Comparison of ENCODE assay signal across 10 cellular contexts in genomic region chr1:205961405-205961804, GRCh38. TPM values are rescaled to one million over a fixed set of nuclear protein-coding genes. Genes with fewer than 3 reads are reported as not detected.
A peak's percentile ranks its signal among the peaks of the same experiment; 100 is the strongest.
DNase-seq lines count a peak whose midpoint lies in the region; ATAC-seq and TF ChIP-seq lines count a peak whose summit lies in the region.
"Had no signal": no experiment of that assay in that cellular context is flagged by ENCODE, and none has a peak within 500 bp of the region (broad histone marks: within the 10 kb centered on the region; RNA-seq: fewer than 3 reads in every experiment).

No MANE protein-coding gene starts in this region.

- peak; percentile 41 to 49 for ATAC-seq in lower lobe of right lung
- ATAC-seq in HG03196 (IDR thresholded peaks at IDR 0.05; ENCODE audit: unreplicated experiment): no peak
- ATAC-seq in GM18909 (IDR thresholded peaks at IDR 0.05; ENCODE audit: poor library complexity, unreplicated experiment): no peak

- H3K9me3 ChIP-seq in lower lobe of right lung: no peaks in the 10 kb centered on the region
- no peaks in the 10 kb centered on the region for H3K9me3 ChIP-seq in tibial artery

- no peak overlapping the region for H3K4me3 ChIP-seq in lower lobe of right lung
- no peak overlapping the region for H3K4me3 ChIP-seq in tibial artery

- no peaks in the 10 kb centered on the region for H3K27me3 ChIP-seq in lower lobe of right lung (ENCODE audit: low read depth)
- H3K27me3 ChIP-seq in tibial artery: peaks cover 0 to 3% of the 10 kb centered on the region in 2 donors

- peaks cover 4% of the 10 kb centered on the region for H3K4me1 Mint-ChIP-seq in T-helper 2 cell treated with Interferon-gamma antibody and Interleukin-4, amounts not matched to agents 5 μg/mL and 100 μg/mL, for 36 hours (ENCODE audit: low read depth)

- H3K36me3 ChIP-seq in lower lobe of right lung (no peaks in the 10 kb centered on the region), tibial artery (no peaks in the 10 kb centered on the region)

- no peak for TF ChIP-seq CTCF in C4-2B (conservative IDR thresholded peaks at IDR 0.05)
- TF ChIP-seq CTCF in GM10266 (IDR thresholded peaks at IDR 0.05; ENCODE audit: control insufficient read depth, insufficient read depth, low read depth, missing control alignments): no peak
- no peak for TF ChIP-seq CTCF in lower lobe of right lung (IDR thresholded peaks at IDR 0.05)
- no peak for TF ChIP-seq CTCF in tibial artery (IDR thresholded peaks at IDR 0.05)

- intact Hi-C loops in lower lobe of right lung (cut with DNase I): no loop called here
- intact Hi-C loops in tibial artery (cut with DNase I; ENCODE audit: low total_unique reads): no loop called here

- no peak overlapping the region for H3K4me3 Mint-ChIP-seq in T-helper 2 cell treated with Interferon-gamma antibody and Interleukin-4, amounts not matched to agents 5 μg/mL and 100 μg/mL, for 36 hours

- DNase-seq in GM10266 (ENCODE audit: extremely low spot score) (peak; percentile 61), lower lobe of right lung (no peak), COR-L47 (lab: John Stamatoyannopoulos, UW) (no peak), tibial artery (no peak)
- peak; percentile 14 for DNase-seq in T-helper 2 cell treated with Interferon-gamma antibody and Interleukin-4, amounts not matched to agents 5 μg/mL and 100 μg/mL, for 36 hours (ENCODE audit: low spot score)
- DNase-seq: activated gamma-delta T cell had no signal

- H3K4me1 ChIP-seq in lower lobe of right lung: peaks cover 23% of the 10 kb centered on the region
- peaks cover 0 to 19% (median 10%) of the 10 kb centered on the region in 4 donors for H3K4me1 ChIP-seq in tibial artery

- no peak overlapping the region for H3K27ac Mint-ChIP-seq in T-helper 2 cell treated with Interferon-gamma antibody and Interleukin-4, amounts not matched to agents 5 μg/mL and 100 μg/mL, for 36 hours

- H3K36me3 Mint-ChIP-seq in T-helper 2 cell treated with Interferon-gamma antibody and Interleukin-4, amounts not matched to agents 5 μg/mL and 100 μg/mL, for 36 hours (ENCODE audit: low read depth): no peaks in the 10 kb centered on the region

- no peaks in the 10 kb centered on the region for H3K9me3 Mint-ChIP-seq in T-helper 2 cell treated with Interferon-gamma antibody and Interleukin-4, amounts not matched to agents 5 μg/mL and 100 μg/mL, for 36 hours

- H3K27ac ChIP-seq in C4-2B (peak overlapping the region; percentile 26), lower lobe of right lung (peak overlapping the region; percentile 49), tibial artery (no peak overlapping the region)

- H3K27me3 Mint-ChIP-seq in T-helper 2 cell treated with Interferon-gamma antibody and Interleukin-4, amounts not matched to agents 5 μg/mL and 100 μg/mL, for 36 hours (ENCODE audit: low read depth): peaks cover 7% of the 10 kb centered on the region

RNA-seq across cellular contexts. Expression of gene SLC26A9, which starts 18.1 kb away (rescaled TPM):
- 18.2 TPM for total RNA-seq in lower lobe of right lung
- total RNA-seq: temporal lobe had no signal

RNA-seq across cellular contexts. Expression of gene RAB7B, which starts 41.8 kb away (rescaled TPM):
- 9.1 TPM for total RNA-seq in lower lobe of right lung

Comparison
In these comparisons a context has a peak if more than half of its experiments do, and no peak if none do; other contexts are left out.
1. H3K27ac ChIP-seq: peak in C4-2B (single experiment) and lower lobe of right lung (single experiment); none in tibial artery (0 of 2).
2. DNase-seq: peak in GM10266 (single experiment) and T-helper 2 cell treated with Interferon-gamma antibody and Interleukin-4, amounts not matched to agents 5 μg/mL and 100 μg/mL, for 36 hours (single experiment); none in lower lobe of right lung (single experiment), COR-L47 (single experiment) and tibial artery (0 of 2).
3. ATAC-seq: peak in lower lobe of right lung (2 of 2); none in HG03196 (single experiment) and GM18909 (single experiment).